9 cellular contexts compared by ENCODE assay signal in genomic region chr3:138915503-138916498, GRCh38. TPM values are rescaled to one million over a fixed set of nuclear protein-coding genes. Genes with fewer than 3 reads are reported as not detected.
DNase-seq lines count a peak whose midpoint lies in the region; ATAC-seq and TF ChIP-seq lines count a peak whose summit lies in the region.
"Had no signal": no experiment of that assay in that cellular context is flagged by ENCODE, and none has a peak within 500 bp of the region (broad histone marks: within the 10 kb centered on the region; RNA-seq: fewer than 3 reads in every experiment).

No MANE protein-coding gene starts in this region.

- peak overlapping the region; percentile 88 for H3K27ac ChIP-seq in C4-2B

- peak; percentile 71 for ATAC-seq in GM19372 (IDR thresholded peaks at IDR 0.05; ENCODE audit: low read depth, unreplicated experiment)
- peak; percentile 77 for ATAC-seq in HG03521 (IDR thresholded peaks at IDR 0.05; ENCODE audit: unreplicated experiment)

- DNase-seq in NCI-H69 (lab: John Stamatoyannopoulos, UW) (peak; percentile 91), dermis microvascular lymphatic vessel endothelial cell (ENCODE audit: low read depth in 2 of 2) (peak; percentile 82 to 88), lower leg skin (ENCODE audit: low spot score in 2 of 2) (peak; percentile 91 to 98)
- DNase-seq in activated CD4-positive, alpha-beta T cell treated with anti-CD3 and anti-CD28 coated beads, Interleukin-2, amount 50 U/mL, for 48 hours: peak; percentile 87
- peak; percentile 72 to 83 for DNase-seq in stimulated activated CD4-positive, alpha-beta T cell treated with anti-CD3 and anti-CD28 coated beads, Interleukin-4, amount 100 ng/mL, for 4 hours

- peak; percentile 100 for TF ChIP-seq CTCF in C4-2B (conservative IDR thresholded peaks at IDR 0.05)
- peak in 1 of 3 donors; percentile 72 for TF ChIP-seq CTCF in lower leg skin (IDR thresholded peaks at IDR 0.05)

- WGBS in lower leg skin, 2 donors: 2 to 3% methylated on average over 23 to 49 of the region's 68 CpGs

- no peak for TF ChIP-seq POLR2A in lower leg skin (IDR thresholded peaks at IDR 0.05)

- intact Hi-C loops in lower leg skin (cut with DNase I; ENCODE audit: low total_unique reads): loop anchor here (1.0 to 5.0 kb wide), 2 partner anchors 218 to 322 kb away; partner anchors contain the start of gene CEP70

- H3K4me3 ChIP-seq in lower leg skin (ENCODE audit: low read depth, poor library complexity, severe bottlenecking): peak overlapping the region; percentile 46

RNA-seq across cellular contexts. Expression of gene FOXL2, which starts 31.1 kb away (rescaled TPM):
- total RNA-seq in dermis microvascular lymphatic vessel endothelial cell (under 0.01 TPM in 1 of 2 replicates, not detected in the other), lower leg skin (not detected)

RNA-seq across cellular contexts. Expression of gene FOXL2NB, which starts 31.2 kb away (rescaled TPM):
- total RNA-seq in dermis microvascular lymphatic vessel endothelial cell (under 0.01 TPM in 1 of 2 replicates, not detected in the other), lower leg skin (not detected)
- total RNA-seq: glomerular endothelial cell had no signal

Comparison
In these comparisons a context has a peak if more than half of its experiments do, and no peak if none do; other contexts are left out.
1. Peak in every context shown above with its lines: DNase-seq, ATAC-seq, H3K4me3 ChIP-seq and H3K27ac ChIP-seq.